In the genomic region with DNA sequence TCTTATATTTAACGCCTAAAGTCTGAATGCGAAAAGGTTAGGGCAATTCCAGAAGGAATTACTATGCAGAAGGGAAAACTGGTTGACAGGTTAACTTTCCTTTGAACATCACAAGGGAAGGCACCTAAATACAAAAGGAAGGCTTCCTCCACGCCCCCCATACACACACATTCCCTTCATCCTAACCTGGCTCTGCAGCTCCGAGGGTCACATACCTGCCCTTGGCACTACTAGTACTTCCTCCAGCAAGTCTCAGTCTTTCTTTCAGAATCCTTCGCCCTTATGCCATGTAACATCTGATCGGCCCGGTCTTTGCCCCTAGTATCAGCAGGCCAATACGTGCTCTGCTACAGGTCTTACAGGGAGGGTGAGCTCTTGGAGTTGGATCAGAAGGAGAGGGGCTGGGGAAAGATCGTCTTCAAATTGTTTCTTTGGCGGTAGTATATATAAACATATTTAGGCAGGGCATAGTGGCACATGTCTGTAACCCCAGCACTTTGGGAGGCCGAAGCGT, we compare ENCODE assay signal across 9 cellular contexts. TPM values are rescaled to one million over a fixed set of nuclear protein-coding genes. Genes with fewer than 3 reads are reported as not detected.
A peak's percentile ranks its signal among the peaks of the same experiment; 100 is the strongest.
DNase-seq lines count a peak whose midpoint lies in the region; ATAC-seq and TF ChIP-seq lines count a peak whose summit lies in the region.
"Had no signal": no experiment of that assay in that cellular context is flagged by ENCODE, and none has a peak within 500 bp of the region (broad histone marks: within the 10 kb centered on the region; RNA-seq: fewer than 3 reads in every experiment).

No MANE protein-coding gene starts in this region.

- H3K27me3 ChIP-seq in ACC112 (ENCODE audit: insufficient read depth, low read length) (no peaks in the 10 kb centered on the region), GM23338 (ENCODE audit: insufficient read depth) (peaks cover 10% of the 10 kb centered on the region), muscle layer of colon (ENCODE audit: control insufficient read depth in 1 of 2, insufficient read depth in 2 of 2, low read length in 2 of 2) (no peaks in the 10 kb centered on the region)

- H3K9ac ChIP-seq in muscle layer of colon (ENCODE audit: low read length) = no peak overlapping the region

- H3K4me3 Mint-ChIP-seq in GM23338 = peak overlapping the region; percentile 90
- H3K4me3 Mint-ChIP-seq in activated naive CD8-positive, alpha-beta T cell treated with anti-CD3 and anti-CD28 coated beads, Interleukin-2, amount 10 ng/mL, durations not matched to agents 7 days and 5 days = peak overlapping the region; percentile 49

- H3K4me1 ChIP-seq in ACC112 (ENCODE audit: control insufficient read depth, insufficient read depth, low read length, unreplicated experiment) (peaks cover 4% of the 10 kb centered on the region), GM23338 (ENCODE audit: insufficient read depth) (peaks cover 14% of the 10 kb centered on the region), muscle layer of colon (ENCODE audit: insufficient read depth, low read length) (peaks cover 11% of the 10 kb centered on the region)

- H3K4me3 ChIP-seq in ACC112 (ENCODE audit: low read depth, low read length) (peak overlapping the region; percentile 19; the same call in 1 of the 2 replicates), GM23338 (peak overlapping the region; percentile 82), muscle layer of colon (ENCODE audit: low read depth in 1 of 2, low read length in 2 of 2) (no peak overlapping the region)

- H3K27ac ChIP-seq in ACC112 (ENCODE audit: low read depth, low read length) (no peak overlapping the region), GM23338 (ENCODE audit: low read depth) (no peak overlapping the region), muscle layer of colon (ENCODE audit: low read depth, low read length) (peak overlapping the region; percentile 96)

- TF ChIP-seq CTCF in GM23338 (conservative IDR thresholded peaks at IDR 0.05; ENCODE audit: low read depth in 2 of 2) = no peak

- no peak overlapping the region for H3K27ac Mint-ChIP-seq in GM23338
- H3K27ac Mint-ChIP-seq in activated naive CD8-positive, alpha-beta T cell treated with anti-CD3 and anti-CD28 coated beads, Interleukin-2, amount 10 ng/mL, durations not matched to agents 7 days and 5 days = peak overlapping the region; percentile 8

- H3K36me3 Mint-ChIP-seq in GM23338 (ENCODE audit: low read depth) = no peaks in the 10 kb centered on the region; the same call in 2 of the 3 replicates
- peaks cover 3% of the 10 kb centered on the region for H3K36me3 Mint-ChIP-seq in activated naive CD8-positive, alpha-beta T cell treated with anti-CD3 and anti-CD28 coated beads, Interleukin-2, amount 10 ng/mL, durations not matched to agents 7 days and 5 days

- no peaks in the 10 kb centered on the region for H3K9me2 ChIP-seq in GM23338 (ENCODE audit: insufficient read depth)

- H4K20me1 ChIP-seq in GM23338 (replicated peaks; ENCODE audit: insufficient read depth) = peaks cover 8% of the 10 kb centered on the region; the same call in 1 of the 2 replicates

- POLR2A ChIA-PET in activated naive CD8-positive, alpha-beta T cell treated with anti-CD3 and anti-CD28 coated beads, Interleukin-2, amount 10 ng/mL, durations not matched to agents 7 days and 5 days (lab: Charles Lee) = no interaction called here

- H3K79me2 ChIP-seq in ACC112 (ENCODE audit: control insufficient read depth, insufficient read depth, low read length, unreplicated experiment) (peaks cover 38% of the 10 kb centered on the region), GM23338 (replicated peaks; ENCODE audit: insufficient read depth) (peaks cover 28% of the 10 kb centered on the region)

- no peak overlapping the region for H2AFZ ChIP-seq in ACC112 (ENCODE audit: low read length, unreplicated experiment)
- no peak overlapping the region for H2AFZ ChIP-seq in GM23338

- H3K9me3 Mint-ChIP-seq in GM23338 = no peaks in the 10 kb centered on the region
- H3K9me3 Mint-ChIP-seq in activated naive CD8-positive, alpha-beta T cell treated with anti-CD3 and anti-CD28 coated beads, Interleukin-2, amount 10 ng/mL, durations not matched to agents 7 days and 5 days = no peaks in the 10 kb centered on the region

- H3K4me1 Mint-ChIP-seq in GM23338 = peaks cover 27% of the 10 kb centered on the region
- peaks cover 25% of the 10 kb centered on the region for H3K4me1 Mint-ChIP-seq in activated naive CD8-positive, alpha-beta T cell treated with anti-CD3 and anti-CD28 coated beads, Interleukin-2, amount 10 ng/mL, durations not matched to agents 7 days and 5 days

- H3K27me3 Mint-ChIP-seq in GM23338 (ENCODE audit: insufficient read depth, low read depth, poor library complexity) = peaks cover 15% of the 10 kb centered on the region
- H3K27me3 Mint-ChIP-seq in activated naive CD8-positive, alpha-beta T cell treated with anti-CD3 and anti-CD28 coated beads, Interleukin-2, amount 10 ng/mL, durations not matched to agents 7 days and 5 days = no peaks in the 10 kb centered on the region

- H3K9me3 ChIP-seq in muscle layer of colon (ENCODE audit: low read length) = no peaks in the 10 kb centered on the region

- peak overlapping the region; percentile 94 for H3K4me2 ChIP-seq in GM23338

- DNase-seq in GM23338 (ENCODE audit: low spot score) (no peak), retina (no peak), NCI-H446 (lab: John Stamatoyannopoulos, UW) (no peak)
- no peak for DNase-seq in activated naive CD8-positive, alpha-beta T cell treated with anti-CD3 and anti-CD28 coated beads, Interleukin-2, amount 10 ng/mL, durations not matched to agents 7 days and 5 days
- DNase-seq: NCI-H82 had no signal

- H3F3A ChIP-seq in GM23338 (replicated peaks; ENCODE audit: low read depth) = peaks cover 4% of the 10 kb centered on the region; the same call in 1 of the 2 replicates

- no peak for ATAC-seq in GM23338
- no peak for ATAC-seq in activated naive CD8-positive, alpha-beta T cell treated with anti-CD3 and anti-CD28 coated beads, Interleukin-2, amount 10 ng/mL, durations not matched to agents 7 days and 5 days (ENCODE audit: low read depth)
- no peak for ATAC-seq in HG03378 (IDR thresholded peaks at IDR 0.05; ENCODE audit: unreplicated experiment)
- no peak for ATAC-seq in GM18873 (IDR thresholded peaks at IDR 0.05; ENCODE audit: low FRiP score, unreplicated experiment)

- H3K36me3 ChIP-seq in ACC112 (ENCODE audit: insufficient read depth, low read length) (no peaks in the 10 kb centered on the region), GM23338 (ENCODE audit: insufficient read depth) (no peaks in the 10 kb centered on the region), muscle layer of colon (ENCODE audit: insufficient read depth, low read length) (no peaks in the 10 kb centered on the region)

TF ChIP-seq in GM23338, 12 proteins besides CTCF, POLR2A, EP300 and RAD21 (continues in another document):
- TF ChIP-seq EZH2 (IDR thresholded peaks at IDR 0.05; ENCODE audit: low read depth, unreplicated experiment) (no peak), ZNF331 (CRISPR knock-in tag; IDR thresholded peaks at IDR 0.05; ENCODE audit: low read depth) (no peak), CREB1 (CRISPR knock-in tag; IDR thresholded peaks at IDR 0.05; ENCODE audit: low read depth) (no peak), STAT1 (IDR thresholded peaks at IDR 0.05; ENCODE audit: unreplicated experiment) (no peak), EZH2phosphoT487 (IDR thresholded peaks at IDR 0.05; ENCODE audit: unreplicated experiment) (no peak), ETS1 (IDR thresholded peaks at IDR 0.05) (no peak), ZNF114 (CRISPR knock-in tag; IDR thresholded peaks at IDR 0.05) (no peak)
- TF ChIP-seq, protein P1, sequence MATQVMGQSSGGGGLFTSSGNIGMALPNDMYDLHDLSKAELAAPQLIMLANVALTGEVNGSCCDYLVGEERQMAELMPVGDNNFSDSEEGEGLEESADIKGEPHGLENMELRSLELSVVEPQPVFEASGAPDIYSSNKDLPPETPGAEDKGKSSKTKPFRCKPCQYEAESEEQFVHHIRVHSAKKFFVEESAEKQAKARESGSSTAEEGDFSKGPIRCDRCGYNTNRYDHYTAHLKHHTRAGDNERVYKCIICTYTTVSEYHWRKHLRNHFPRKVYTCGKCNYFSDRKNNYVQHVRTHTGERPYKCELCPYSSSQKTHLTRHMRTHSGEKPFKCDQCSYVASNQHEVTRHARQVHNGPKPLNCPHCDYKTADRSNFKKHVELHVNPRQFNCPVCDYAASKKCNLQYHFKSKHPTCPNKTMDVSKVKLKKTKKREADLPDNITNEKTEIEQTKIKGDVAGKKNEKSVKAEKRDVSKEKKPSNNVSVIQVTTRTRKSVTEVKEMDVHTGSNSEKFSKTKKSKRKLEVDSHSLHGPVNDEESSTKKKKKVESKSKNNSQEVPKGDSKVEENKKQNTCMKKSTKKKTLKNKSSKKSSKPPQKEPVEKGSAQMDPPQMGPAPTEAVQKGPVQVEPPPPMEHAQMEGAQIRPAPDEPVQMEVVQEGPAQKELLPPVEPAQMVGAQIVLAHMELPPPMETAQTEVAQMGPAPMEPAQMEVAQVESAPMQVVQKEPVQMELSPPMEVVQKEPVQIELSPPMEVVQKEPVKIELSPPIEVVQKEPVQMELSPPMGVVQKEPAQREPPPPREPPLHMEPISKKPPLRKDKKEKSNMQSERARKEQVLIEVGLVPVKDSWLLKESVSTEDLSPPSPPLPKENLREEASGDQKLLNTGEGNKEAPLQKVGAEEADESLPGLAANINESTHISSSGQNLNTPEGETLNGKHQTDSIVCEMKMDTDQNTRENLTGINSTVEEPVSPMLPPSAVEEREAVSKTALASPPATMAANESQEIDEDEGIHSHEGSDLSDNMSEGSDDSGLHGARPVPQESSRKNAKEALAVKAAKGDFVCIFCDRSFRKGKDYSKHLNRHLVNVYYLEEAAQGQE (IDR thresholded peaks at IDR 0.05; ENCODE audit: unreplicated experiment) = no peak

RNA-seq across cellular contexts. Expression of gene MARCHF6, which starts 1.6 kb away (rescaled TPM):
- 72.7 and 77.5 TPM in 2 replicates for total RNA-seq in GM23338 (2014; rRNA removed; shearing (Covaris generic))
- 50.9 and 70.8 TPM in 2 replicates for polyA plus RNA-seq in GM23338 (2016; fragmentation: Nextera tagmentation; extraction: Ambion mirVana)
- 100 to 1,000 TPM; 127 to 135 TPM for total RNA-seq in activated naive CD8-positive, alpha-beta T cell treated with anti-CD3 and anti-CD28 coated beads, Interleukin-2, amount 10 ng/mL, durations not matched to agents 7 days and 5 days

RNA-seq across cellular contexts. Expression of gene CMBL, which starts 44.2 kb away (rescaled TPM):
- total RNA-seq in GM23338 (2014; rRNA removed; shearing (Covaris generic)) = 13.2 and 23.3 TPM in 2 replicates
- polyA plus RNA-seq in GM23338 (2016; fragmentation: Nextera tagmentation; extraction: Ambion mirVana) = 23.5 and 24.1 TPM in 2 replicates
- 1 to 10 TPM; 2.4 to 2.8 TPM for total RNA-seq in activated naive CD8-positive, alpha-beta T cell treated with anti-CD3 and anti-CD28 coated beads, Interleukin-2, amount 10 ng/mL, durations not matched to agents 7 days and 5 days

Comparison
In these comparisons a context has a peak if more than half of its experiments do, and no peak if none do; other contexts are left out.
1. H3K4me3 ChIP-seq: peak in ACC112 (single experiment) and GM23338 (single experiment); none in muscle layer of colon (0 of 2).